1 cellular context compared by ENCODE assay signal in genomic region chr16:9099131-9099625, GRCh38.
TF ChIP-seq lines count a peak whose summit lies in the region.

No MANE protein-coding gene starts in this region.

TF ChIP-seq in liver, 16 proteins besides CTCF, POLR2A, EP300 and RAD21 (continued from another document):
- TF ChIP-seq REST (IDR thresholded peaks at IDR 0.05) (no peak), FOXA2 (IDR thresholded peaks at IDR 0.05) (no peak), JUND (IDR thresholded peaks at IDR 0.05) (no peak), HNF4G (IDR thresholded peaks at IDR 0.05) (no peak), RXRA (IDR thresholded peaks at IDR 0.05) (no peak), NR2F2 (IDR thresholded peaks at IDR 0.05) (no peak), YY1 (IDR thresholded peaks at IDR 0.05) (no peak), GABPA (IDR thresholded peaks at IDR 0.05 in 1 of 2, conservative IDR thresholded peaks at IDR 0.05 in 1 of 2) (no peak), HNF4A (conservative IDR thresholded peaks at IDR 0.05) (no peak), ATF3 (IDR thresholded peaks at IDR 0.05) (no peak), MAX (IDR thresholded peaks at IDR 0.05) (no peak)
